21 cellular contexts compared by ENCODE assay signal in the genomic region with DNA sequence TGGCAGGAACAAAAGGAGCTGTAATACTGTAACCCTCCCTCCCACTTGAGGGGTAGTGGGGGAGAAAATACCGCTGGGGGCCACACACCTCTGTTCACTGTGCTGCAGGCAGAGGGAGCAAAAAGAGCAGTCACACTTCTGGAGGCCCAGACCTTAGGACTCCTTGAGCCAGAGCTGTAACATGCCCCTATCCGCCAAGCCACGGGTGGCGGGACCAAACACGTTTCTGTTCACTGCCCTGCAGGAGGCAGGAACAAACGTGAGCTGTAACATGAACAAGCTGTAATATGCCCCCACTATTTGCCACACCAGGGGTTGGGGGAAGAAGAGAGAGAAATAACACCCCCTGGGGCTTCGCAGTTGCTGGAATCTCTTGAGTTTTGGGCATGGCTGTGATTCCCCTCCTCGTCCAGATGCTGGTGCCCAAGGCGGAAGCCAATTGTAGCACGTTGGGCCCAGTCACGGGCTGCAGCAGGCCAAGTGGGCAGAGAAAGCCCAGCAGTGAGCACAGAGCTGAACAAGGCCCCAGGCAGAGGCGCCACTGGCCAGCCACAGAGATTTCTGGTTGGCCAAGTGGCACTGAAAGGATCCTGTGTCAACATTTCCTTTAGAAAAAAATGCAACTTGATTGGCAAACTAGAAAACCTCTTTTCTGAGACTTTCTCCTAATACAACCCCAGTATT.
A peak's percentile ranks its signal among the peaks of the same experiment; 100 is the strongest.
DNase-seq lines count a peak whose midpoint lies in the region; ATAC-seq, FAIRE-seq and TF ChIP-seq lines count a peak whose summit lies in the region.
"Had no signal": no experiment of that assay in that cellular context is flagged by ENCODE, and none has a peak within 500 bp of the region (broad histone marks: within the 10 kb centered on the region; RNA-seq: fewer than 3 reads in every experiment).

No MANE protein-coding gene starts in this region.

- no peaks in the 10 kb centered on the region for H3K27me3 Mint-ChIP-seq in endodermal cell (ENCODE audit: insufficient read depth)
- H3K27me3 Mint-ChIP-seq: CD4-positive, alpha-beta memory T cell had no signal

- H3K79me1 ChIP-seq in neuronal stem cell (ENCODE audit: low read depth, low read length), result no peaks in the 10 kb centered on the region

- no peak overlapping the region for H3K4me3 ChIP-seq in endodermal cell (ENCODE audit: low read length)
- H3K4me3 ChIP-seq in neuronal stem cell (ENCODE audit: low read length in 2 of 2), result no peak overlapping the region
- H3K4me3 ChIP-seq: A549, BLaER1, PC-9, SJCRH30 had no signal

- no peak overlapping the region for H3K4ac ChIP-seq in neuronal stem cell (ENCODE audit: low read length)

- intact Hi-C loops in left ventricle myocardium superior (cut with micrococcal nuclease), result no loop called here
- intact Hi-C loops in Right ventricle myocardium inferior (cut with DNase I), result no loop called here

- H3K14ac ChIP-seq in neuronal stem cell (ENCODE audit: low read length), result no peak overlapping the region

- H3K4me2 ChIP-seq in neuronal stem cell (ENCODE audit: insufficient read depth, low read length, poor library complexity, severe bottlenecking), result no peak overlapping the region
- H3K4me2 ChIP-seq: A549, BLaER1, PC-9 had no signal

- no peak overlapping the region for H4K8ac ChIP-seq in neuronal stem cell (ENCODE audit: low read depth, low read length)

- H3K27me3 ChIP-seq in endodermal cell (ENCODE audit: control insufficient read depth, insufficient read depth, low read length, poor library complexity, severe bottlenecking), result no peaks in the 10 kb centered on the region
- H3K27me3 ChIP-seq in neuronal stem cell (ENCODE audit: control insufficient read depth in 3 of 3, insufficient read depth in 3 of 3, low read depth in 1 of 3, low read length in 3 of 3), result no peaks in the 10 kb centered on the region
- H3K27me3 ChIP-seq: BLaER1, SJCRH30 had no signal

- no peak overlapping the region for H3K9ac ChIP-seq in endodermal cell (ENCODE audit: extremely low read depth, low read length, poor library complexity, severe bottlenecking)
- no peak overlapping the region for H3K9ac ChIP-seq in neuronal stem cell (ENCODE audit: low read depth, low read length, poor library complexity)
- H3K9ac ChIP-seq: BLaER1 had no signal

- peaks cover 13% of the 10 kb centered on the region for H3K9me3 Mint-ChIP-seq in endodermal cell
- H3K9me3 Mint-ChIP-seq: CD4-positive, alpha-beta memory T cell had no signal

- no peak overlapping the region for H3K23ac ChIP-seq in neuronal stem cell (ENCODE audit: low read depth, low read length, poor library complexity)

- H3K4me3 Mint-ChIP-seq in endodermal cell, result no peak overlapping the region

- no peak for TF ChIP-seq CTCF in endodermal cell (conservative IDR thresholded peaks at IDR 0.05)

- H3K4me1 ChIP-seq in endodermal cell (ENCODE audit: control insufficient read depth, insufficient read depth, low read length) (no peaks in the 10 kb centered on the region), neuronal stem cell (ENCODE audit: control insufficient read depth in 2 of 2, insufficient read depth in 1 of 2, low read depth in 1 of 2, low read length in 2 of 2) (no peaks in the 10 kb centered on the region)
- H3K4me1 ChIP-seq: BLaER1, SJCRH30 had no signal

- H3K27ac ChIP-seq in endodermal cell (ENCODE audit: low read depth, low read length) (no peak overlapping the region), neuronal stem cell (replicated peaks; ENCODE audit: low read length) (no peak overlapping the region)
- H3K27ac ChIP-seq: A549, BLaER1, HL-60, PC-9, SJCRH30 had no signal

- DNase-seq in left ventricle myocardium superior (peak; percentile 21), Right ventricle myocardium inferior (ENCODE audit: missing footprints) (no peak), endodermal cell (peak; percentile 62), neuronal stem cell (ENCODE audit: low spot score) (no peak), NCI-H526 (lab: John Stamatoyannopoulos, UW) (no peak), urothelium cell line (ENCODE audit: low spot score) (no peak), GF-D8 (lab: John Stamatoyannopoulos, UW) (no peak)
- DNase-seq: Calu3; CD4-positive, alpha-beta memory T cell; GOT3; NCI-H1417; NCI-H187; NCI-H345; NCI-H524 treated with DMSO at 0.1 percent for 48 hours; PC-9; SJCRH30 had no signal

- H3K36me3 ChIP-seq in endodermal cell (ENCODE audit: control insufficient read depth, insufficient read depth, low read length) (no peaks in the 10 kb centered on the region), neuronal stem cell (replicated peaks in 1 of 2; ENCODE audit: control insufficient read depth in 2 of 2, insufficient read depth in 2 of 2, low read length in 2 of 2) (no peaks in the 10 kb centered on the region)
- H3K36me3 ChIP-seq: BLaER1, SJCRH30 had no signal

- 84 to 87% methylated on average over 10 to 12 of the region's 12 CpGs for WGBS in endodermal cell (ENCODE audit: insufficient coverage in 1 of 2, insufficient read length in 1 of 2), 2 experiments
- no CpG with 5 or more reads among the region's 12 CpGs for WGBS in neuronal stem cell (ENCODE audit: extremely low coverage in 2 of 2, insufficient read length in 2 of 2, insufficient replicate concordance in 1 of 2), 2 donors

- no peak overlapping the region for H2AFZ ChIP-seq in neuronal stem cell (ENCODE audit: low read length)
- H2AFZ ChIP-seq: PC-9 had no signal

- no peak for FAIRE-seq in urothelium cell line (lab: Jason Lieb, UNC)
- FAIRE-seq: A549, GM12891, GM18507 had no signal

- no peak overlapping the region for H2BK12ac ChIP-seq in neuronal stem cell (ENCODE audit: low read length)

- no peak overlapping the region for H2AK5ac ChIP-seq in neuronal stem cell (ENCODE audit: low read depth, low read length)

- ATAC-seq in left ventricle myocardium superior (no peak), Right ventricle myocardium inferior (no peak)
- ATAC-seq: A549 had no signal

- peak overlapping the region; percentile 67 for H3K18ac ChIP-seq in neuronal stem cell (ENCODE audit: low read length)

- H2BK120ac ChIP-seq in neuronal stem cell (ENCODE audit: low read depth, low read length), result no peak overlapping the region

- H3K27ac Mint-ChIP-seq in endodermal cell, result no peak overlapping the region

- no peak overlapping the region for H4K91ac ChIP-seq in neuronal stem cell (ENCODE audit: low read depth, low read length, poor library complexity)

- peaks cover 16% of the 10 kb centered on the region for H3K4me1 Mint-ChIP-seq in endodermal cell

- H3K9me3 ChIP-seq in endodermal cell (ENCODE audit: control insufficient read depth, low read length) (peaks cover 18% of the 10 kb centered on the region), neuronal stem cell (replicated peaks in 1 of 2; ENCODE audit: control insufficient read depth in 2 of 2, insufficient read depth in 1 of 2, low read depth in 1 of 2, low read length in 2 of 2) (peaks cover 1 to 4% of the 10 kb centered on the region in 2 donors)
- H3K9me3 ChIP-seq: A549, SJCRH30 had no signal

- H2BK5ac ChIP-seq in neuronal stem cell (ENCODE audit: low read length), result no peak overlapping the region

- H3K36me3 Mint-ChIP-seq in endodermal cell (ENCODE audit: low read depth), result no peaks in the 10 kb centered on the region

- no peak overlapping the region for H2BK15ac ChIP-seq in neuronal stem cell (ENCODE audit: low read length)

Comparison
In these comparisons a context has a peak if more than half of its experiments do, and no peak if none do; other contexts are left out.
1. DNase-seq: peak in left ventricle myocardium superior (single experiment) and endodermal cell (single experiment); none in Right ventricle myocardium inferior (single experiment), neuronal stem cell (single experiment), NCI-H526 (0 of 2), urothelium cell line (single experiment) and GF-D8 (single experiment).